Comparison of ENCODE assay signal across 11 cellular contexts in the genomic region with DNA sequence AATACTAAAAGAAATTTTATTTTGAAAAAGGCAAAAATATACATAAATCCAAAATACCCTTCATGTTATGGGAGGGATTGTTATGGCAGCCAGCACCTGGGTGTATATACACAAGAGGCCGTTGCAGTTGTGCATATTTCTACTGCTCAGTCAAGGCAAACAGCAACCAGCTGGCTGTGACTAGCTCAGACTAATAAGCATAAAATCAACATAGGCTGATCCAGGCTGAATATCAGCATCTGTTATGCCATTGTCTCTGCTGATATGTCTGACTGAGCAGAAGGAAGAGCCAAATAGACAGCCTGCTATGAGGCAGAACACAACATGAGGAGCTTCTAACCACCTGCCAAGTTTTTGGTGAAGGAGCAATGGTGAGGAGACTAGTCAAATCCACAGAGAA.
DNase-seq lines count a peak whose midpoint lies in the region; ATAC-seq and TF ChIP-seq lines count a peak whose summit lies in the region.
"Had no signal": no experiment of that assay in that cellular context is flagged by ENCODE, and none has a peak within 500 bp of the region (broad histone marks: within the 10 kb centered on the region; RNA-seq: fewer than 3 reads in every experiment).

No MANE protein-coding gene starts in this region.

- TF ChIP-seq CTCF in vagina (IDR thresholded peaks at IDR 0.05): no peak

- H3K27me3 ChIP-seq in vagina: no peaks in the 10 kb centered on the region

- TF ChIP-seq POLR2A in vagina (IDR thresholded peaks at IDR 0.05): no peak

- H3K36me3 ChIP-seq in vagina: no peaks in the 10 kb centered on the region

- peak; percentile 72 for DNase-seq in Ammon's horn (ENCODE audit: low spot score)
- DNase-seq in NCI-H1436 (lab: John Stamatoyannopoulos, UW): peak; percentile 69
- peak; percentile 35 for DNase-seq in hepatic stellate cell (ENCODE audit: low spot score)
- DNase-seq in vagina (ENCODE audit: extremely low spot score in 2 of 2): no peak
- DNase-seq: activated CD4-positive, alpha-beta T cell treated with anti-CD3 and anti-CD28 coated beads, Interleukin-2, amount 10 ng/mL, durations not matched to agents 7 days and 5 days; naive B cell had no signal

- no peaks in the 10 kb centered on the region for H3K4me1 ChIP-seq in vagina

- no peaks in the 10 kb centered on the region for H3K9me3 ChIP-seq in vagina

- peak; percentile 84 for ATAC-seq in SK-N-SH treated with all-trans-retinoic acid at 6 μM for 48 hours
- ATAC-seq in GM18498 (IDR thresholded peaks at IDR 0.05; ENCODE audit: unreplicated experiment): no peak
- no peak for ATAC-seq in HG03039 (IDR thresholded peaks at IDR 0.05; ENCODE audit: unreplicated experiment)
- no peak for ATAC-seq in HG03521 (IDR thresholded peaks at IDR 0.05; ENCODE audit: unreplicated experiment)

- H3K27ac ChIP-seq in vagina: no peak overlapping the region
- H3K27ac ChIP-seq: KMS-11 had no signal

- intact Hi-C loops in vagina (cut with DNase I): no loop called here

- H3K4me3 ChIP-seq in vagina: no peak overlapping the region

TF ChIP-seq in SK-N-SH treated with all-trans-retinoic acid at 6 μM for 48 hours, 23 proteins besides CTCF, POLR2A, EP300 and RAD21:
- TF ChIP-seq GLIS3 (CRISPR knock-in tag; IDR thresholded peaks at IDR 0.05) (no peak), SNAI2 (CRISPR knock-in tag; IDR thresholded peaks at IDR 0.05) (no peak), PPARA (CRISPR knock-in tag; IDR thresholded peaks at IDR 0.05; ENCODE audit: borderline replicate concordance) (no peak), TOX (CRISPR knock-in tag; IDR thresholded peaks at IDR 0.05; ENCODE audit: borderline replicate concordance) (no peak), ZNF70 (CRISPR knock-in tag; IDR thresholded peaks at IDR 0.05) (no peak), ZC3H10 (CRISPR knock-in tag; IDR thresholded peaks at IDR 0.05) (no peak), ARNTL (CRISPR knock-in tag; IDR thresholded peaks at IDR 0.05; ENCODE audit: borderline replicate concordance, low read depth) (no peak), PATZ1 (CRISPR knock-in tag; IDR thresholded peaks at IDR 0.05; ENCODE audit: borderline replicate concordance) (no peak)
- TF ChIP-seq, protein P1, sequence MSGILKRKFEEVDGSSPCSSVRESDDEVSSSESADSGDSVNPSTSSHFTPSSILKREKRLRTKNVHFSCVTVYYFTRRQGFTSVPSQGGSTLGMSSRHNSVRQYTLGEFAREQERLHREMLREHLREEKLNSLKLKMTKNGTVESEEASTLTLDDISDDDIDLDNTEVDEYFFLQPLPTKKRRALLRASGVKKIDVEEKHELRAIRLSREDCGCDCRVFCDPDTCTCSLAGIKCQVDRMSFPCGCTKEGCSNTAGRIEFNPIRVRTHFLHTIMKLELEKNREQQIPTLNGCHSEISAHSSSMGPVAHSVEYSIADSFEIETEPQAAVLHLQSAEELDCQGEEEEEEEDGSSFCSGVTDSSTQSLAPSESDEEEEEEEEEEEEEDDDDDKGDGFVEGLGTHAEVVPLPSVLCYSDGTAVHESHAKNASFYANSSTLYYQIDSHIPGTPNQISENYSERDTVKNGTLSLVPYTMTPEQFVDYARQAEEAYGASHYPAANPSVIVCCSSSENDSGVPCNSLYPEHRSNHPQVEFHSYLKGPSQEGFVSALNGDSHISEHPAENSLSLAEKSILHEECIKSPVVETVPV (CRISPR knock-in tag; IDR thresholded peaks at IDR 0.05): no peak

Comparison
In these comparisons a context has a peak if more than half of its experiments do, and no peak if none do; other contexts are left out.
1. DNase-seq: peak in Ammon's horn (single experiment), NCI-H1436 (single experiment) and hepatic stellate cell (single experiment); none in vagina (0 of 2).